In the genomic region with DNA sequence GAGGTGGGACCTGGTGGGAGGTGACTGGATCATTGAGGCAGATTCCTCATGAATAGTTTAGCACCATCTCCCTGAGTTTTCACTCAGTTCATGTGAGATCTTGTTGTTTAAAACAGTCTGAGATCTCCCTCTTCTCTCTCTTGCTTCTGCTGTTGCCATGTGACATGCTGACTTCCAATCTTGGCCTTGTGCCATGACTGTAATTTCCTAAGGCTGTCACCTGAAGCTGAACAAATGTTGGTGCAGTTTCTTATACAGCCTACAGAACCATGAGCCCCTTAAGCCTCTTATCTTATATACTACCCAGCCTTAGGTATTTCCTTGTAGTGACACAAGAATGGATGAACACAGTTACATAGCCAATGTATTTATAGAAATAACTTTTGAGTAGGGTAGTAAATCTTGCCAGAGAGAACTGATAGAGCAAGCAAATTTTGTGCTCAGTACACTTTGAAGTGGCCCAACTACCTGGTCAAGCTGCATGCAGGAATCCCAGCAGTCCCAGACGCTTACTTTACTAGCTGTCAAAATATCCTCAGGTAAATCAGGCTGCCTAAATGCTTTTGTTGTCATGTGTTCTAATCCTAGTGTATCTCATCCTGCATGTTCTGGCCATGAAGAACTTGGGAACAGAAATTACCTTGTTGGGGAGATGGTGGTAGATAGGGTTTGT, we compare ENCODE assay signal across 15 cellular contexts.
A peak's percentile ranks its signal among the peaks of the same experiment; 100 is the strongest.
DNase-seq lines count a peak whose midpoint lies in the region; ATAC-seq and TF ChIP-seq lines count a peak whose summit lies in the region.
"Had no signal": no experiment of that assay in that cellular context is flagged by ENCODE, and none has a peak within 500 bp of the region (broad histone marks: within the 10 kb centered on the region; RNA-seq: fewer than 3 reads in every experiment).

No MANE protein-coding gene starts in this region.

- ATAC-seq in mucosa of descending colon (peak; percentile 77), HG03565 (IDR thresholded peaks at IDR 0.05; ENCODE audit: unreplicated experiment) (no peak), GM18870 (IDR thresholded peaks at IDR 0.05; ENCODE audit: unreplicated experiment) (no peak), HG03460 (IDR thresholded peaks at IDR 0.05; ENCODE audit: unreplicated experiment) (no peak)
- ATAC-seq: activated CD8-positive, alpha-beta T cell treated with anti-CD3 and anti-CD28 coated beads for 36 hours; stimulated activated naive B cell treated with anti-CD40 and anti-IgM and Interleukin-4, amounts not matched to agents 10 μg/mL and 1 μg/mL and 100 μg/mL, for 72 hours had no signal

- no peak for TF ChIP-seq POLR2A in adrenal gland (IDR thresholded peaks at IDR 0.05)

- H3K27me3 ChIP-seq in adrenal gland (no peaks in the 10 kb centered on the region), ascending aorta (no peaks in the 10 kb centered on the region)
- H3K27me3 ChIP-seq: BLaER1 treated with 17β-estradiol and CSF1 and Interleukin-3, amounts not matched to agents 10 nM and 100 nM had no signal

- H3K27ac ChIP-seq in adrenal gland (no peak overlapping the region), ascending aorta (no peak overlapping the region)
- H3K27ac ChIP-seq: BLaER1 treated with 17β-estradiol and CSF1 and Interleukin-3, amounts not matched to agents 10 nM and 100 nM; RWPE1 had no signal

- H3K36me3 ChIP-seq in adrenal gland (replicated peaks in 1 of 2) (no peaks in the 10 kb centered on the region), mucosa of descending colon (ENCODE audit: low read depth) (no peaks in the 10 kb centered on the region), ascending aorta (no peaks in the 10 kb centered on the region)
- H3K36me3 ChIP-seq: BLaER1 treated with 17β-estradiol and CSF1 and Interleukin-3, amounts not matched to agents 10 nM and 100 nM had no signal

- H3K4me1 ChIP-seq in adrenal gland (replicated peaks in 1 of 2): peaks cover 0 to 6% of the 10 kb centered on the region in 2 donors
- no peaks in the 10 kb centered on the region for H3K4me1 ChIP-seq in mucosa of descending colon (ENCODE audit: low read depth)
- H3K4me1 ChIP-seq in ascending aorta: no peaks in the 10 kb centered on the region
- H3K4me1 ChIP-seq: BLaER1 treated with 17β-estradiol and CSF1 and Interleukin-3, amounts not matched to agents 10 nM and 100 nM had no signal

- H3K4me3 ChIP-seq in adrenal gland: no peak overlapping the region
- no peak overlapping the region for H3K4me3 ChIP-seq in mucosa of descending colon
- no peak overlapping the region for H3K4me3 ChIP-seq in ascending aorta
- H3K4me3 ChIP-seq: BLaER1 treated with 17β-estradiol and CSF1 and Interleukin-3, amounts not matched to agents 10 nM and 100 nM had no signal

- intact Hi-C loops in adrenal gland (cut with DNase I): no loop called here
- intact Hi-C loops in mucosa of descending colon (cut with DNase I, micrococcal nuclease): no loop called here
- intact Hi-C loops in ascending aorta (cut with DNase I): no loop called here

- DNase-seq in COR-L47 (lab: John Stamatoyannopoulos, UW) (peak; percentile 11), NCI-H1105 treated with DMSO at 0.1 percent for 48 hours (lab: John Stamatoyannopoulos, UW) (peak; percentile 66), adrenal gland (peak in 6 of 7 donors; percentile 10 to 57 (median 26)), mucosa of descending colon (peak in 1 of 3 donors; percentile 72), ascending aorta (ENCODE audit: low spot score in 2 of 2) (no peak)
- DNase-seq: activated CD8-positive, alpha-beta T cell treated with anti-CD3 and anti-CD28 coated beads for 36 hours; NCI-H1694 treated with DMSO at 0.1 percent for 48 hours; stimulated activated CD4-positive, alpha-beta T cell treated with anti-CD3 and anti-CD28 coated beads, Interleukin-4, amount 100 ng/mL, for 24 hours; stimulated activated naive B cell treated with anti-CD40 and anti-IgM and Interleukin-4, amounts not matched to agents 10 μg/mL and 1 μg/mL and 100 μg/mL, for 72 hours; T-helper 9 cell had no signal

- H3K9me3 ChIP-seq in adrenal gland (replicated peaks in 1 of 3) (no peaks in the 10 kb centered on the region), mucosa of descending colon (no peaks in the 10 kb centered on the region), ascending aorta (no peaks in the 10 kb centered on the region)
- H3K9me3 ChIP-seq: BLaER1 treated with 17β-estradiol and CSF1 and Interleukin-3, amounts not matched to agents 10 nM and 100 nM had no signal

- TF ChIP-seq CTCF in adrenal gland (IDR thresholded peaks at IDR 0.05) (no peak), mucosa of descending colon (IDR thresholded peaks at IDR 0.05) (no peak), ascending aorta (IDR thresholded peaks at IDR 0.05) (no peak)

- WGBS in adrenal gland, 4 donors: 67 to 89% (median 70%) methylated on average over 1 of the region's 1 CpG

Comparison
In these comparisons a context has a peak if more than half of its experiments do, and no peak if none do; other contexts are left out.
1. DNase-seq: peak in COR-L47 (single experiment), NCI-H1105 treated with DMSO at 0.1 percent for 48 hours (single experiment) and adrenal gland (6 of 7); none in ascending aorta (0 of 2).